In genomic region chr9:21392270-21392669, GRCh38 we compare ENCODE assay signal across 8 cellular contexts. TPM values are rescaled to one million over a fixed set of nuclear protein-coding genes. Genes with fewer than 3 reads are reported as not detected.
DNase-seq lines count a peak whose midpoint lies in the region; ATAC-seq, FAIRE-seq and TF ChIP-seq lines count a peak whose summit lies in the region.

No MANE protein-coding gene starts in this region.

- in situ Hi-C loops in HepG2 (cut with HindIII; ENCODE audit: extremely low pct_ligation_motif_present, low pct_unique_long_range_greater_than_20kb): no loop called here

- peak; percentile 75 for FAIRE-seq in HepG2 (lab: Jason Lieb, UNC)

- H3K27me3 ChIP-seq in HepG2 (ENCODE audit: control insufficient read depth in 1 of 2, insufficient read depth in 2 of 2, low read length in 2 of 2): peaks cover 0 to 1% of the 10 kb centered on the region in 2 experiments; a peak in 1 of 5 replicates
- H3K27me3 ChIP-seq in esophagus muscularis mucosa: peaks cover 0 to 50% (median 0%) of the 10 kb centered on the region in 4 donors

- no peaks in the 10 kb centered on the region for H3K9me3 ChIP-seq in HepG2 (ENCODE audit: low read length)
- H3K9me3 ChIP-seq in esophagus muscularis mucosa: no peaks in the 10 kb centered on the region

- no peak for TF ChIP-seq POLR2A in HepG2 (IDR thresholded peaks at IDR 0.05; ENCODE audit: insufficient read depth in 1 of 2, low read depth in 2 of 2, low read length in 2 of 2)
- no peak for TF ChIP-seq POLR2A in esophagus muscularis mucosa (IDR thresholded peaks at IDR 0.05; ENCODE audit: low read depth)

- no peak for TF ChIP-seq EP300 in HepG2 (IDR thresholded peaks at IDR 0.05; ENCODE audit: low read depth in 2 of 2, low read length in 2 of 2)
- no peak for TF ChIP-seq EP300 in HepG2 (CRISPR knock-in tag; IDR thresholded peaks at IDR 0.05; ENCODE audit: borderline replicate concordance)
- TF ChIP-seq EP300 in esophagus muscularis mucosa (IDR thresholded peaks at IDR 0.05): no peak

- H3K4me1 ChIP-seq in HepG2 (ENCODE audit: insufficient read depth, low read length): no peaks in the 10 kb centered on the region
- H3K4me1 ChIP-seq in esophagus muscularis mucosa: peaks cover 0 to 8% (median 6%) of the 10 kb centered on the region in 4 donors

- no peaks in the 10 kb centered on the region for H3K36me3 ChIP-seq in HepG2 (replicated peaks in 1 of 2; ENCODE audit: control insufficient read depth in 1 of 2, insufficient read depth in 2 of 2, low read length in 2 of 2)
- H3K36me3 ChIP-seq in esophagus muscularis mucosa: no peaks in the 10 kb centered on the region

- TF ChIP-seq RAD21 in HepG2 (CRISPR knock-in tag; IDR thresholded peaks at IDR 0.05): no peak

- no peak overlapping the region for H3K9ac ChIP-seq in HepG2 (ENCODE audit: insufficient read depth, low read depth, low read length)

- DNase-seq in AG09309 (ENCODE audit: low read depth) (no peak), RPMI7951 (ENCODE audit: low read depth) (peak; percentile 40), HepG2 (ENCODE audit: low spot score) (peak; percentile 56), kidney glomerular epithelial cell (lab: John Stamatoyannopoulos, UW) (no peak), esophagus muscularis mucosa (ENCODE audit: extremely low spot score) (no peak)
- no peak for DNase-seq in stimulated activated CD4-positive, alpha-beta T cell treated with anti-CD3 and anti-CD28 coated beads, Interleukin-2, amount 100 ng/mL, for 24 hours

- 39% methylated on average over 5 of the region's 6 CpGs for WGBS in HepG2 (ENCODE audit: low lambda C conversion rate)
- WGBS in esophagus muscularis mucosa: 85% methylated on average over 6 of the region's 6 CpGs

- no peak overlapping the region for H3K4me2 ChIP-seq in HepG2 (ENCODE audit: low read depth, low read length)

- BruUV-seq in HepG2 (replicated peaks; lab: Mats Ljungman, UMichigan): no TSS peak

- no peak overlapping the region for H2AFZ ChIP-seq in HepG2 (ENCODE audit: low read length)

- H3K4me3 ChIP-seq in AG09309 (ENCODE audit: control insufficient read depth, low read depth, low read length) (no peak overlapping the region), HepG2 (replicated peaks in 1 of 3; ENCODE audit: insufficient read depth in 1 of 3, low read depth in 2 of 3, low read length in 3 of 3) (no peak overlapping the region), esophagus muscularis mucosa (no peak overlapping the region)

- TF ChIP-seq CTCF in AG09309 (IDR thresholded peaks at IDR 0.05; ENCODE audit: control insufficient read depth, insufficient read depth, low read depth, low read length, missing control alignments) (peak; percentile 6), HepG2 (CRISPR knock-in tag; IDR thresholded peaks at IDR 0.05) (no peak), esophagus muscularis mucosa (IDR thresholded peaks at IDR 0.05) (peak in 1 of 3 experiments; percentile 25)

- no peaks in the 10 kb centered on the region for H3K79me2 ChIP-seq in HepG2 (ENCODE audit: insufficient read depth, low read length)

- H4K20me1 ChIP-seq in HepG2 (ENCODE audit: insufficient read depth, low read length): no peaks in the 10 kb centered on the region

- CTCF ChIA-PET in HepG2 (lab: Yijun Ruan, JAX; ENCODE audit: low intra/inter-chr PET ratio, low total read pairs): no interaction called here

- ATAC-seq in GM18511 (IDR thresholded peaks at IDR 0.05; ENCODE audit: unreplicated experiment) (peak; percentile 90), HG02884 (IDR thresholded peaks at IDR 0.05; ENCODE audit: unreplicated experiment) (peak; percentile 90), HepG2 (peak; percentile 99)

- intact Hi-C loops in HepG2 (cut with micrococcal nuclease; ENCODE audit: unreplicated experiment): loop anchor here (1.0 kb wide), 1 partner anchor 57 kb away; the partner anchor contains the start of gene KLHL9
- intact Hi-C loops in esophagus muscularis mucosa (cut with DNase I): loop anchor here (5.0 kb wide), 1 partner anchor 60 kb away; no protein-coding TSS in a partner anchor

- H3K27ac ChIP-seq in HepG2 (ENCODE audit: extremely low read length, insufficient read depth, low read length): no peak overlapping the region
- no peak overlapping the region for H3K27ac ChIP-seq in esophagus muscularis mucosa (replicated peaks in 1 of 4)

- POLR2A ChIA-PET in HepG2 (lab: Yijun Ruan, JAX): no interaction called here

RNA-seq across cellular contexts. Expression of gene IFNA2, which starts 7.1 kb away (rescaled TPM):
- total RNA-seq in RPMI7951 (2014; rRNA removed; shearing (Covaris generic)): not detected in 2 replicates
- total RNA-seq in HepG2 (2016; rRNA removed; fragmentation: Illumina TruSeq; extraction: Trizol) (not detected in 2 replicates), esophagus muscularis mucosa (not detected)
- total RNA-seq in HepG2 (2016; cell fraction: cytosol; rRNA removed; fragmentation: Illumina TruSeq; extraction: Trizol; ENCODE audit: low read depth): not detected in 2 replicates
- total RNA-seq in HepG2 (2016; cell fraction: insoluble cytoplasmic fraction; rRNA removed; fragmentation: Illumina TruSeq; extraction: Trizol): not detected in 2 replicates
- total RNA-seq in HepG2 (2016; cell fraction: membrane; rRNA removed; fragmentation: Illumina TruSeq; extraction: Trizol): not detected in 2 replicates
- total RNA-seq in HepG2 (2016; cell fraction: nucleus; rRNA removed; fragmentation: Illumina TruSeq; extraction: Trizol): not detected in 2 replicates
- not detected in 2 replicates for polyA plus RNA-seq in HepG2 (2011; rRNA removed)
- polyA plus RNA-seq in HepG2 (2011; cell fraction: cytosol; rRNA removed): not detected in 2 replicates
- polyA plus RNA-seq in HepG2 (2011; cell fraction: nucleus; rRNA removed): not detected in 2 replicates
- not detected in 2 replicates for polyA plus RNA-seq in HepG2 (2012)
- not detected in 2 replicates for polyA plus RNA-seq in HepG2 (2016; cell fraction: cytosol; fragmentation: Illumina TruSeq; extraction: Trizol; ENCODE audit: low read depth)
- not detected in 2 replicates for polyA plus RNA-seq in HepG2 (2016; cell fraction: insoluble cytoplasmic fraction; fragmentation: Illumina TruSeq; extraction: Trizol; ENCODE audit: low read depth)
- not detected in 2 replicates for polyA plus RNA-seq in HepG2 (2016; cell fraction: membrane; fragmentation: Illumina TruSeq; extraction: Trizol; ENCODE audit: low read depth)
- not detected in 2 replicates for polyA plus RNA-seq in HepG2 (2016; cell fraction: nucleus; fragmentation: Illumina TruSeq; extraction: Trizol; ENCODE audit: insufficient read depth, low read depth)
- polyA minus RNA-seq in HepG2 (2011; rRNA and poly(A)+ RNA removed; ENCODE audit: low replicate concordance): not detected in 2 replicates
- polyA minus RNA-seq in HepG2 (2011; cell fraction: cytosol; rRNA and poly(A)+ RNA removed): not detected in 2 replicates
- not detected in 2 replicates for polyA minus RNA-seq in HepG2 (2011; cell fraction: nucleus; rRNA and poly(A)+ RNA removed)

RNA-seq across cellular contexts. Expression of gene IFNA8, which starts 16.6 kb away (rescaled TPM):
- total RNA-seq in RPMI7951 (2014; rRNA removed; shearing (Covaris generic)): not detected in 2 replicates
- total RNA-seq in HepG2 (2016; rRNA removed; fragmentation: Illumina TruSeq; extraction: Trizol) (not detected in 2 replicates), esophagus muscularis mucosa (not detected)
- total RNA-seq in HepG2 (2016; cell fraction: cytosol; rRNA removed; fragmentation: Illumina TruSeq; extraction: Trizol; ENCODE audit: low read depth): not detected in 2 replicates
- total RNA-seq in HepG2 (2016; cell fraction: insoluble cytoplasmic fraction; rRNA removed; fragmentation: Illumina TruSeq; extraction: Trizol): not detected in 2 replicates
- total RNA-seq in HepG2 (2016; cell fraction: membrane; rRNA removed; fragmentation: Illumina TruSeq; extraction: Trizol): not detected in 2 replicates
- total RNA-seq in HepG2 (2016; cell fraction: nucleus; rRNA removed; fragmentation: Illumina TruSeq; extraction: Trizol): not detected in 2 replicates
- polyA plus RNA-seq in HepG2 (2011; rRNA removed): not detected in 2 replicates
- polyA plus RNA-seq in HepG2 (2011; cell fraction: cytosol; rRNA removed): not detected in 2 replicates
- polyA plus RNA-seq in HepG2 (2011; cell fraction: nucleus; rRNA removed): not detected in 2 replicates
- polyA plus RNA-seq in HepG2 (2012): not detected in 2 replicates
- not detected in 2 replicates for polyA plus RNA-seq in HepG2 (2016; cell fraction: cytosol; fragmentation: Illumina TruSeq; extraction: Trizol; ENCODE audit: low read depth)
- polyA plus RNA-seq in HepG2 (2016; cell fraction: insoluble cytoplasmic fraction; fragmentation: Illumina TruSeq; extraction: Trizol; ENCODE audit: low read depth): not detected in 2 replicates
- polyA plus RNA-seq in HepG2 (2016; cell fraction: membrane; fragmentation: Illumina TruSeq; extraction: Trizol; ENCODE audit: low read depth): not detected in 2 replicates
- polyA plus RNA-seq in HepG2 (2016; cell fraction: nucleus; fragmentation: Illumina TruSeq; extraction: Trizol; ENCODE audit: insufficient read depth, low read depth): not detected in 2 replicates
- polyA minus RNA-seq in HepG2 (2011; rRNA and poly(A)+ RNA removed; ENCODE audit: low replicate concordance): not detected in 2 replicates
- polyA minus RNA-seq in HepG2 (2011; cell fraction: cytosol; rRNA and poly(A)+ RNA removed): not detected in 2 replicates
- not detected in 2 replicates for polyA minus RNA-seq in HepG2 (2011; cell fraction: nucleus; rRNA and poly(A)+ RNA removed)

RNA-seq across cellular contexts. Expression of gene IFNA13, which starts 24.4 kb away (rescaled TPM):
- total RNA-seq in RPMI7951 (2014; rRNA removed; shearing (Covaris generic)): not detected in 2 replicates
- not detected in 2 replicates for total RNA-seq in HepG2 (2016; rRNA removed; fragmentation: Illumina TruSeq; extraction: Trizol)
- total RNA-seq in HepG2 (2016; cell fraction: cytosol; rRNA removed; fragmentation: Illumina TruSeq; extraction: Trizol; ENCODE audit: low read depth): not detected in 2 replicates
- not detected in 2 replicates for total RNA-seq in HepG2 (2016; cell fraction: insoluble cytoplasmic fraction; rRNA removed; fragmentation: Illumina TruSeq; extraction: Trizol)
- total RNA-seq in HepG2 (2016; cell fraction: membrane; rRNA removed; fragmentation: Illumina TruSeq; extraction: Trizol): not detected in 2 replicates
- not detected in 2 replicates for total RNA-seq in HepG2 (2016; cell fraction: nucleus; rRNA removed; fragmentation: Illumina TruSeq; extraction: Trizol)
- polyA plus RNA-seq in HepG2 (2011; rRNA removed): not detected in 2 replicates
- not detected in 2 replicates for polyA plus RNA-seq in HepG2 (2011; cell fraction: cytosol; rRNA removed)
- not detected in 2 replicates for polyA plus RNA-seq in HepG2 (2011; cell fraction: nucleus; rRNA removed)
- not detected in 2 replicates for polyA plus RNA-seq in HepG2 (2012)
- polyA plus RNA-seq in HepG2 (2016; cell fraction: cytosol; fragmentation: Illumina TruSeq; extraction: Trizol; ENCODE audit: low read depth): not detected in 2 replicates
- not detected in 2 replicates for polyA plus RNA-seq in HepG2 (2016; cell fraction: insoluble cytoplasmic fraction; fragmentation: Illumina TruSeq; extraction: Trizol; ENCODE audit: low read depth)
- polyA plus RNA-seq in HepG2 (2016; cell fraction: membrane; fragmentation: Illumina TruSeq; extraction: Trizol; ENCODE audit: low read depth): not detected in 2 replicates
- polyA plus RNA-seq in HepG2 (2016; cell fraction: nucleus; fragmentation: Illumina TruSeq; extraction: Trizol; ENCODE audit: insufficient read depth, low read depth): not detected in 2 replicates
- polyA minus RNA-seq in HepG2 (2011; rRNA and poly(A)+ RNA removed; ENCODE audit: low replicate concordance): not detected in 2 replicates
- polyA minus RNA-seq in HepG2 (2011; cell fraction: cytosol; rRNA and poly(A)+ RNA removed): not detected in 2 replicates
- not detected in 2 replicates for polyA minus RNA-seq in HepG2 (2011; cell fraction: nucleus; rRNA and poly(A)+ RNA removed)
- total RNA-seq in esophagus muscularis mucosa: not detected

RNA-seq across cellular contexts. Expression of gene IFNA6, which starts 41.6 kb away (rescaled TPM):
- total RNA-seq in RPMI7951 (2014; rRNA removed; shearing (Covaris generic)): not detected in 2 replicates
- not detected in 2 replicates for total RNA-seq in HepG2 (2016; rRNA removed; fragmentation: Illumina TruSeq; extraction: Trizol)
- total RNA-seq in HepG2 (2016; cell fraction: cytosol; rRNA removed; fragmentation: Illumina TruSeq; extraction: Trizol; ENCODE audit: low read depth): not detected in 2 replicates
- total RNA-seq in HepG2 (2016; cell fraction: insoluble cytoplasmic fraction; rRNA removed; fragmentation: Illumina TruSeq; extraction: Trizol): not detected in 2 replicates
- not detected in 2 replicates for total RNA-seq in HepG2 (2016; cell fraction: membrane; rRNA removed; fragmentation: Illumina TruSeq; extraction: Trizol)
- total RNA-seq in HepG2 (2016; cell fraction: nucleus; rRNA removed; fragmentation: Illumina TruSeq; extraction: Trizol): not detected in 2 replicates
- polyA plus RNA-seq in HepG2 (2011; rRNA removed): not detected in 2 replicates
- polyA plus RNA-seq in HepG2 (2011; cell fraction: cytosol; rRNA removed): not detected in 2 replicates
- polyA plus RNA-seq in HepG2 (2011; cell fraction: nucleus; rRNA removed): not detected in 2 replicates
- polyA plus RNA-seq in HepG2 (2012): not detected in 2 replicates
- not detected in 2 replicates for polyA plus RNA-seq in HepG2 (2016; cell fraction: cytosol; fragmentation: Illumina TruSeq; extraction: Trizol; ENCODE audit: low read depth)
- polyA plus RNA-seq in HepG2 (2016; cell fraction: insoluble cytoplasmic fraction; fragmentation: Illumina TruSeq; extraction: Trizol; ENCODE audit: low read depth): not detected in 2 replicates
- not detected in 2 replicates for polyA plus RNA-seq in HepG2 (2016; cell fraction: membrane; fragmentation: Illumina TruSeq; extraction: Trizol; ENCODE audit: low read depth)
- polyA plus RNA-seq in HepG2 (2016; cell fraction: nucleus; fragmentation: Illumina TruSeq; extraction: Trizol; ENCODE audit: insufficient read depth, low read depth): not detected in 2 replicates
- polyA minus RNA-seq in HepG2 (2011; rRNA and poly(A)+ RNA removed; ENCODE audit: low replicate concordance): not detected in 2 replicates
- not detected in 2 replicates for polyA minus RNA-seq in HepG2 (2011; cell fraction: cytosol; rRNA and poly(A)+ RNA removed)
- polyA minus RNA-seq in HepG2 (2011; cell fraction: nucleus; rRNA and poly(A)+ RNA removed): not detected in 2 replicates
- total RNA-seq in esophagus muscularis mucosa: not detected

RNA-seq across cellular contexts. Expression of gene IFNA1, which starts 48.0 kb away (rescaled TPM):
- not detected in 2 replicates for total RNA-seq in RPMI7951 (2014; rRNA removed; shearing (Covaris generic))
- not detected in 2 replicates for total RNA-seq in HepG2 (2016; rRNA removed; fragmentation: Illumina TruSeq; extraction: Trizol)
- total RNA-seq in HepG2 (2016; cell fraction: cytosol; rRNA removed; fragmentation: Illumina TruSeq; extraction: Trizol; ENCODE audit: low read depth): not detected in 2 replicates
- total RNA-seq in HepG2 (2016; cell fraction: insoluble cytoplasmic fraction; rRNA removed; fragmentation: Illumina TruSeq; extraction: Trizol): not detected in 2 replicates
- total RNA-seq in HepG2 (2016; cell fraction: membrane; rRNA removed; fragmentation: Illumina TruSeq; extraction: Trizol): not detected in 2 replicates
- not detected in 2 replicates for total RNA-seq in HepG2 (2016; cell fraction: nucleus; rRNA removed; fragmentation: Illumina TruSeq; extraction: Trizol)
- not detected in 2 replicates for polyA plus RNA-seq in HepG2 (2011; rRNA removed)
- not detected in 2 replicates for polyA plus RNA-seq in HepG2 (2011; cell fraction: cytosol; rRNA removed)
- not detected in 2 replicates for polyA plus RNA-seq in HepG2 (2011; cell fraction: nucleus; rRNA removed)
- not detected in 2 replicates for polyA plus RNA-seq in HepG2 (2012)
- polyA plus RNA-seq in HepG2 (2016; cell fraction: cytosol; fragmentation: Illumina TruSeq; extraction: Trizol; ENCODE audit: low read depth): not detected in 2 replicates
- polyA plus RNA-seq in HepG2 (2016; cell fraction: insoluble cytoplasmic fraction; fragmentation: Illumina TruSeq; extraction: Trizol; ENCODE audit: low read depth): not detected in 2 replicates
- polyA plus RNA-seq in HepG2 (2016; cell fraction: membrane; fragmentation: Illumina TruSeq; extraction: Trizol; ENCODE audit: low read depth): not detected in 2 replicates
- not detected in 2 replicates for polyA plus RNA-seq in HepG2 (2016; cell fraction: nucleus; fragmentation: Illumina TruSeq; extraction: Trizol; ENCODE audit: insufficient read depth, low read depth)
- not detected in 2 replicates for polyA minus RNA-seq in HepG2 (2011; rRNA and poly(A)+ RNA removed; ENCODE audit: low replicate concordance)
- polyA minus RNA-seq in HepG2 (2011; cell fraction: cytosol; rRNA and poly(A)+ RNA removed): not detected in 2 replicates
- not detected in 2 replicates for polyA minus RNA-seq in HepG2 (2011; cell fraction: nucleus; rRNA and poly(A)+ RNA removed)
- total RNA-seq in esophagus muscularis mucosa: not detected

Comparison
In these comparisons a context has a peak if more than half of its experiments do, and no peak if none do; other contexts are left out.
1. DNase-seq: peak in RPMI7951 (single experiment) and HepG2 (single experiment); none in AG09309 (single experiment), kidney glomerular epithelial cell (single experiment), esophagus muscularis mucosa (single experiment) and stimulated activated CD4-positive, alpha-beta T cell treated with anti-CD3 and anti-CD28 coated beads, Interleukin-2, amount 100 ng/mL, for 24 hours (0 of 2).
2. Peak in every context shown above with its lines, with median percentiles within 50 percentile points of each other: ATAC-seq.